ENCODE assay signal across 1 cellular context in genomic region chr4:123671633-123672404, GRCh38.
TF ChIP-seq lines count a peak whose summit lies in the region.

No MANE protein-coding gene starts in this region.

TF ChIP-seq in GM12878, 131 proteins besides CTCF, POLR2A, EP300 and RAD21 (continued from another document):
- TF ChIP-seq E4F1 (IDR thresholded peaks at IDR 0.05; ENCODE audit: borderline replicate concordance, partially characterized antibody) (no peak), PAX5 (IDR thresholded peaks at IDR 0.05; ENCODE audit: borderline replicate concordance, low read depth, low read length) (no peak), SP1 (IDR thresholded peaks at IDR 0.05; ENCODE audit: low read depth, low read length) (no peak), IRF4 (IDR thresholded peaks at IDR 0.05; ENCODE audit: low read depth, low read length) (0 out of 2 replicates have a peak, but pooled peaks have one; percentile 43), RFX5 (IDR thresholded peaks at IDR 0.05; ENCODE audit: low read depth, low read length) (no peak), CREB1 (IDR thresholded peaks at IDR 0.05; ENCODE audit: low read depth) (no peak), CHD4 (IDR thresholded peaks at IDR 0.05) (no peak), ATF7 (IDR thresholded peaks at IDR 0.05; ENCODE audit: low read depth) (peak; percentile 36; the same call in 1 of the 2 replicates), CHD2 (IDR thresholded peaks at IDR 0.05; ENCODE audit: borderline replicate concordance, low read depth, low read length) (no peak), BHLHE40 (IDR thresholded peaks at IDR 0.05; ENCODE audit: borderline replicate concordance in 1 of 2, low read depth in 2 of 2, low read length in 1 of 2) (no peak), POLR2AphosphoS5 (IDR thresholded peaks at IDR 0.05; ENCODE audit: low read length) (no peak), WRNIP1 (IDR thresholded peaks at IDR 0.05; ENCODE audit: borderline replicate concordance, low read depth, low read length) (no peak), JUNB (IDR thresholded peaks at IDR 0.05) (peak; percentile 55), TCF7 (IDR thresholded peaks at IDR 0.05; ENCODE audit: borderline replicate concordance) (no peak), KLF5 (IDR thresholded peaks at IDR 0.05; ENCODE audit: partially characterized antibody) (no peak), CUX1 (IDR thresholded peaks at IDR 0.05; ENCODE audit: insufficient replicate concordance, low read depth, low read length) (peak; percentile 16), ZBTB11 (CRISPR knock-in tag; IDR thresholded peaks at IDR 0.05) (no peak), SMC3 (IDR thresholded peaks at IDR 0.05; ENCODE audit: borderline replicate concordance, low read length) (no peak), IKZF2 (IDR thresholded peaks at IDR 0.05) (peak; percentile 84 to 87), RELA (IDR thresholded peaks at IDR 0.05; ENCODE audit: borderline replicate concordance, partially characterized antibody) (no peak), MXI1 (IDR thresholded peaks at IDR 0.05; ENCODE audit: low read depth, low read length) (peak; percentile 29; the same call in 1 of the 2 replicates), MTA2 (IDR thresholded peaks at IDR 0.05; ENCODE audit: low read depth) (peak; percentile 72), SUPT20H (IDR thresholded peaks at IDR 0.05; ENCODE audit: borderline replicate concordance, control insufficient read depth, low read depth, low read length) (no peak)
- TF ChIP-seq, protein P1, sequence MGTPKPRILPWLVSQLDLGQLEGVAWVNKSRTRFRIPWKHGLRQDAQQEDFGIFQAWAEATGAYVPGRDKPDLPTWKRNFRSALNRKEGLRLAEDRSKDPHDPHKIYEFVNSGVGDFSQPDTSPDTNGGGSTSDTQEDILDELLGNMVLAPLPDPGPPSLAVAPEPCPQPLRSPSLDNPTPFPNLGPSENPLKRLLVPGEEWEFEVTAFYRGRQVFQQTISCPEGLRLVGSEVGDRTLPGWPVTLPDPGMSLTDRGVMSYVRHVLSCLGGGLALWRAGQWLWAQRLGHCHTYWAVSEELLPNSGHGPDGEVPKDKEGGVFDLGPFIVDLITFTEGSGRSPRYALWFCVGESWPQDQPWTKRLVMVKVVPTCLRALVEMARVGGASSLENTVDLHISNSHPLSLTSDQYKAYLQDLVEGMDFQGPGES (IDR thresholded peaks at IDR 0.05), result no peak
- TF ChIP-seq, protein P2, sequence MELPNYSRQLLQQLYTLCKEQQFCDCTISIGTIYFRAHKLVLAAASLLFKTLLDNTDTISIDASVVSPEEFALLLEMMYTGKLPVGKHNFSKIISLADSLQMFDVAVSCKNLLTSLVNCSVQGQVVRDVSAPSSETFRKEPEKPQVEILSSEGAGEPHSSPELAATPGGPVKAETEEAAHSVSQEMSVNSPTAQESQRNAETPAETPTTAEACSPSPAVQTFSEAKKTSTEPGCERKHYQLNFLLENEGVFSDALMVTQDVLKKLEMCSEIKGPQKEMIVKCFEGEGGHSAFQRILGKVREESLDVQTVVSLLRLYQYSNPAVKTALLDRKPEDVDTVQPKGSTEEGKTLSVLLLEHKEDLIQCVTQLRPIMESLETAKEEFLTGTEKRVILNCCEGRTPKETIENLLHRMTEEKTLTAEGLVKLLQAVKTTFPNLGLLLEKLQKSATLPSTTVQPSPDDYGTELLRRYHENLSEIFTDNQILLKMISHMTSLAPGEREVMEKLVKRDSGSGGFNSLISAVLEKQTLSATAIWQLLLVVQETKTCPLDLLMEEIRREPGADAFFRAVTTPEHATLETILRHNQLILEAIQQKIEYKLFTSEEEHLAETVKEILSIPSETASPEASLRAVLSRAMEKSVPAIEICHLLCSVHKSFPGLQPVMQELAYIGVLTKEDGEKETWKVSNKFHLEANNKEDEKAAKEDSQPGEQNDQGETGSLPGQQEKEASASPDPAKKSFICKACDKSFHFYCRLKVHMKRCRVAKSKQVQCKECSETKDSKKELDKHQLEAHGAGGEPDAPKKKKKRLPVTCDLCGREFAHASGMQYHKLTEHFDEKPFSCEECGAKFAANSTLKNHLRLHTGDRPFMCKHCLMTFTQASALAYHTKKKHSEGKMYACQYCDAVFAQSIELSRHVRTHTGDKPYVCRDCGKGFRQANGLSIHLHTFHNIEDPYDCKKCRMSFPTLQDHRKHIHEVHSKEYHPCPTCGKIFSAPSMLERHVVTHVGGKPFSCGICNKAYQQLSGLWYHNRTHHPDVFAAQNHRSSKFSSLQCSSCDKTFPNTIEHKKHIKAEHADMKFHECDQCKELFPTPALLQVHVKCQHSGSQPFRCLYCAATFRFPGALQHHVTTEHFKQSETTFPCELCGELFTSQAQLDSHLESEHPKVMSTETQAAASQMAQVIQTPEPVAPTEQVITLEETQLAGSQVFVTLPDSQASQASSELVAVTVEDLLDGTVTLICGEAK (IDR thresholded peaks at IDR 0.05; ENCODE audit: borderline replicate concordance), result peak; percentile 70
- TF ChIP-seq, protein P3, sequence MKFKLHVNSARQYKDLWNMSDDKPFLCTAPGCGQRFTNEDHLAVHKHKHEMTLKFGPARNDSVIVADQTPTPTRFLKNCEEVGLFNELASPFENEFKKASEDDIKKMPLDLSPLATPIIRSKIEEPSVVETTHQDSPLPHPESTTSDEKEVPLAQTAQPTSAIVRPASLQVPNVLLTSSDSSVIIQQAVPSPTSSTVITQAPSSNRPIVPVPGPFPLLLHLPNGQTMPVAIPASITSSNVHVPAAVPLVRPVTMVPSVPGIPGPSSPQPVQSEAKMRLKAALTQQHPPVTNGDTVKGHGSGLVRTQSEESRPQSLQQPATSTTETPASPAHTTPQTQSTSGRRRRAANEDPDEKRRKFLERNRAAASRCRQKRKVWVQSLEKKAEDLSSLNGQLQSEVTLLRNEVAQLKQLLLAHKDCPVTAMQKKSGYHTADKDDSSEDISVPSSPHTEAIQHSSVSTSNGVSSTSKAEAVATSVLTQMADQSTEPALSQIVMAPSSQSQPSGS (IDR thresholded peaks at IDR 0.05; ENCODE audit: low read length), result peak; percentile 62
